9 cellular contexts compared by ENCODE assay signal in genomic region chr18:49861659-49862058, GRCh38. TPM values are rescaled to one million over a fixed set of nuclear protein-coding genes. Genes with fewer than 3 reads are reported as not detected.
DNase-seq lines count a peak whose midpoint lies in the region; ATAC-seq and TF ChIP-seq lines count a peak whose summit lies in the region.
"Had no signal": no experiment of that assay in that cellular context is flagged by ENCODE, and none has a peak within 500 bp of the region (broad histone marks: within the 10 kb centered on the region; RNA-seq: fewer than 3 reads in every experiment).

No MANE protein-coding gene starts in this region.

- H3K4me3 ChIP-seq in GM06990 (replicated peaks; ENCODE audit: low read depth, low read length) (no peak overlapping the region), Loucy (ENCODE audit: low read length, poor library complexity, severe bottlenecking) (no peak overlapping the region), choroid plexus epithelial cell (ENCODE audit: low read depth, low read length) (no peak overlapping the region), sigmoid colon (no peak overlapping the region)
- H3K4me3 ChIP-seq: thyroid gland had no signal

- no peaks in the 10 kb centered on the region for H3K9me3 Mint-ChIP-seq in osteocyte (ENCODE audit: unreplicated experiment)
- H3K9me3 Mint-ChIP-seq: activated naive CD4-positive, alpha-beta T cell treated with anti-CD3 and anti-CD28 coated beads, Interleukin-2, amount 50 U/mL, for 72 hours had no signal

- no peak overlapping the region for H3K4me2 ChIP-seq in Loucy (ENCODE audit: low read depth, low read length, poor library complexity, severe bottlenecking)

- no peak for TF ChIP-seq POLR2A in sigmoid colon (IDR thresholded peaks at IDR 0.05)

- no peaks in the 10 kb centered on the region for H3K9me2 ChIP-seq in Loucy (replicated peaks; ENCODE audit: low read depth, low read length)

- TF ChIP-seq EP300 in sigmoid colon (IDR thresholded peaks at IDR 0.05), result no peak

- no peak for ATAC-seq in left ventricle myocardium superior
- ATAC-seq in HG03196 (IDR thresholded peaks at IDR 0.05; ENCODE audit: unreplicated experiment), result no peak
- ATAC-seq: activated naive CD4-positive, alpha-beta T cell treated with anti-CD3 and anti-CD28 coated beads, Interleukin-2, amount 50 U/mL, for 72 hours had no signal

- no peak overlapping the region for H3K27ac Mint-ChIP-seq in osteocyte (ENCODE audit: unreplicated experiment)
- H3K27ac Mint-ChIP-seq: activated naive CD4-positive, alpha-beta T cell treated with anti-CD3 and anti-CD28 coated beads, Interleukin-2, amount 50 U/mL, for 72 hours had no signal

- WGBS in sigmoid colon, 2 donors, result 58 to 66% methylated on average over 3 of the region's 3 CpGs

- H3K4me1 ChIP-seq in Loucy (ENCODE audit: insufficient read depth, low read length, poor library complexity, severe bottlenecking) (no peaks in the 10 kb centered on the region), sigmoid colon (no peaks in the 10 kb centered on the region)

- H3K36me3 ChIP-seq in GM06990 (ENCODE audit: control insufficient read depth, insufficient read depth, low read length) (no peaks in the 10 kb centered on the region), Loucy (ENCODE audit: insufficient read depth, low read length) (no peaks in the 10 kb centered on the region), sigmoid colon (no peaks in the 10 kb centered on the region)
- H3K36me3 ChIP-seq: thyroid gland had no signal

- DNase-seq in GM06990 (ENCODE audit: extremely low read depth, insufficient read length) (no peak), choroid plexus epithelial cell (ENCODE audit: low read depth) (no peak), osteocyte (ENCODE audit: extremely low spot score, unreplicated experiment) (no peak), left ventricle myocardium superior (no peak), sigmoid colon (no peak)
- DNase-seq: thyroid gland had no signal

- H3K36me3 Mint-ChIP-seq in osteocyte (ENCODE audit: unreplicated experiment), result no peaks in the 10 kb centered on the region
- H3K36me3 Mint-ChIP-seq: activated naive CD4-positive, alpha-beta T cell treated with anti-CD3 and anti-CD28 coated beads, Interleukin-2, amount 50 U/mL, for 72 hours had no signal

- H3K27me3 Mint-ChIP-seq in osteocyte (ENCODE audit: unreplicated experiment), result peaks cover 18% of the 10 kb centered on the region

- no peaks in the 10 kb centered on the region for H3K9me3 ChIP-seq in Loucy (ENCODE audit: insufficient read depth, low read depth, low read length)
- no peaks in the 10 kb centered on the region for H3K9me3 ChIP-seq in sigmoid colon
- H3K9me3 ChIP-seq: thyroid gland had no signal

- H2AFZ ChIP-seq in Loucy (ENCODE audit: low read length), result no peak overlapping the region

- H3F3A ChIP-seq in Loucy (ENCODE audit: low read depth), result no peaks in the 10 kb centered on the region

- no peak overlapping the region for H3K27ac ChIP-seq in sigmoid colon
- H3K27ac ChIP-seq: thyroid gland had no signal

- TF ChIP-seq CTCF in GM06990 (IDR thresholded peaks at IDR 0.05; ENCODE audit: insufficient read depth, low read length, poor library complexity, severe bottlenecking) (peak; percentile 47), Loucy (conservative IDR thresholded peaks at IDR 0.05; ENCODE audit: low read length) (peak; percentile 66), choroid plexus epithelial cell (conservative IDR thresholded peaks at IDR 0.05; ENCODE audit: low read depth, low read length) (peak; percentile 40), osteocyte (IDR thresholded peaks at IDR 0.05) (peak; percentile 59), sigmoid colon (IDR thresholded peaks at IDR 0.05) (no peak)

- no peak overlapping the region for H3K9ac ChIP-seq in Loucy (ENCODE audit: low read depth, low read length, poor library complexity, severe bottlenecking)

- H3K4me3 Mint-ChIP-seq in osteocyte (ENCODE audit: unreplicated experiment), result no peak overlapping the region

- H4K20me1 ChIP-seq in Loucy (ENCODE audit: insufficient read depth, low read length, poor library complexity, severe bottlenecking), result no peaks in the 10 kb centered on the region

- H3K27me3 ChIP-seq in GM06990 (replicated peaks; ENCODE audit: control insufficient read depth, insufficient read depth, low read length) (no peaks in the 10 kb centered on the region; the same call in none of the 2 replicates), Loucy (ENCODE audit: insufficient read depth, low read length, poor library complexity, severe bottlenecking) (no peaks in the 10 kb centered on the region), sigmoid colon (peaks cover 0 to 3% (median 0%) of the 10 kb centered on the region in 3 donors)
- H3K27me3 ChIP-seq: thyroid gland had no signal

- no peaks in the 10 kb centered on the region for H3K79me2 ChIP-seq in Loucy (ENCODE audit: insufficient read depth, low read length)

- intact Hi-C loops in left ventricle myocardium superior (cut with micrococcal nuclease) (no loop called here), sigmoid colon (cut with DNase I) (no loop called here)

- no peaks in the 10 kb centered on the region for H3K4me1 Mint-ChIP-seq in osteocyte (ENCODE audit: unreplicated experiment)

RNA-seq across cellular contexts. Expression of gene ACAA2, which starts 48.3 kb away (rescaled TPM):
- total RNA-seq in osteocyte (57.0 and 57.7 TPM in 2 replicates), left ventricle myocardium superior (397 TPM), sigmoid colon (10 to 100 TPM; 61.8 to 87.7 (median 63.2) TPM)
- polyA plus RNA-seq in sigmoid colon, result 100 to 1,000 TPM; 163 to 478 (median 203) TPM

Comparison
In these comparisons a context has a peak if more than half of its experiments do, and no peak if none do; other contexts are left out.
1. CTCF ChIP-seq: peak in GM06990 (single experiment), Loucy (single experiment), choroid plexus epithelial cell (single experiment) and osteocyte (single experiment); none in sigmoid colon (0 of 4).